8 cellular contexts compared by ENCODE assay signal in the genomic region with DNA sequence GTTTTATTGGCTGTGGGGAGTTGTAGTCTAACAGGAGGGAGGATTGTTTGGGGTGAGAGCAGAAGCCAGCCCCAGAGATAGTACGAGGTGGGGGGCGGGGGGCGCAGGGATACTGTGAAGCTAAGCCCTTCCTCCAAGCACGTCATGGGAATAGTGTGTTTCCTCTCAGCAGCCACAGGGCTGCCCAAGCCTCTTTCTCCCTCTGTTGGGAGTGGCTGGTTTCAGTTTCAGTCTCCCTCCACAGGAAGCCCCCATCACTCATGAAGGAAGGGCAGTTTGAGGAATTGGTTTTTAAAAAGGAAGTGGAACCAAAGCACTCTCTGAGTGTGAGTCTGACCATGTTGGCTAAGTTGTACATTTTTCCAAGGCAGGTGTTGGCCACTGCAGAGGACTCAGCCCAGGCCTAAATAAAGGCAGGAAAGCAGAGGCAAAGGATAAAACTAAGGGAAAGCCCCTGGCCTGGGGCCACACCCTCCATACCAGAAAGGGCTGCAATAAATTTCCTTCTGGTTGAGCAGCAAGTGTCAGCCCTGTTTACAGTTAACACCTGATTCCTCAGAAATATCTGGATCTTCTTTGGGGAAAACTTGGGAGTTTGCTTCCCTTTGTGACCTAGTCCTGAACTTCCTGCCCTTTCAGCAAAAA. TPM values are rescaled to one million over a fixed set of nuclear protein-coding genes. Genes with fewer than 3 reads are reported as not detected.
DNase-seq lines count a peak whose midpoint lies in the region; ATAC-seq, FAIRE-seq and TF ChIP-seq lines count a peak whose summit lies in the region.

No MANE protein-coding gene starts in this region.

- no TSS peak for BruUV-seq in HepG2 (replicated peaks; lab: Mats Ljungman, UMichigan)

- no peak for FAIRE-seq in HepG2 (lab: Jason Lieb, UNC)

- in situ Hi-C loops in HepG2 (cut with HindIII; ENCODE audit: extremely low pct_ligation_motif_present, low pct_unique_long_range_greater_than_20kb), result loop anchor here (5.0 kb wide), 1 partner anchor 188 kb away; no protein-coding TSS in a partner anchor

- WGBS in HepG2 (ENCODE audit: low lambda C conversion rate), result 87% methylated on average over 4 of the region's 4 CpGs

- H3K9ac ChIP-seq in HepG2 (ENCODE audit: insufficient read depth, low read depth, low read length), result no peak overlapping the region

- no peak overlapping the region for H2AFZ ChIP-seq in HepG2 (ENCODE audit: low read length)

- no peak for TF ChIP-seq POLR2A in HepG2 (IDR thresholded peaks at IDR 0.05; ENCODE audit: insufficient read depth in 1 of 2, low read depth in 2 of 2, low read length in 2 of 2)

- TF ChIP-seq CTCF in HepG2 (CRISPR knock-in tag; IDR thresholded peaks at IDR 0.05), result no peak

- no peaks in the 10 kb centered on the region; a peak in 1 of 5 replicates for H3K27me3 ChIP-seq in HepG2 (ENCODE audit: control insufficient read depth in 1 of 2, insufficient read depth in 2 of 2, low read length in 2 of 2)

- no peak for TF ChIP-seq EP300 in HepG2 (IDR thresholded peaks at IDR 0.05; ENCODE audit: low read depth in 2 of 2, low read length in 2 of 2)
- no peak for TF ChIP-seq EP300 in HepG2 (CRISPR knock-in tag; IDR thresholded peaks at IDR 0.05; ENCODE audit: borderline replicate concordance)

- peaks cover 27% of the 10 kb centered on the region for H3K79me2 ChIP-seq in HepG2 (ENCODE audit: insufficient read depth, low read length)

- no peak overlapping the region for H3K4me3 ChIP-seq in HepG2 (replicated peaks in 1 of 3; ENCODE audit: insufficient read depth in 1 of 3, low read depth in 2 of 3, low read length in 3 of 3)

- peak overlapping the region; percentile 66 to 69 for H3K4me3 Mint-ChIP-seq in stimulated activated naive B cell treated with anti-CD40 and anti-IgM and Interleukin-4, amounts not matched to agents 10 μg/mL and 1 μg/mL and 100 μg/mL, for 72 hours

- no peak for TF ChIP-seq RAD21 in HepG2 (CRISPR knock-in tag; IDR thresholded peaks at IDR 0.05)

- intact Hi-C loops in HepG2 (cut with micrococcal nuclease; ENCODE audit: unreplicated experiment), result no loop called here

- DNase-seq in activated CD8-positive, alpha-beta memory T cell treated with anti-CD3 and anti-CD28 coated beads for 4 hours (ENCODE audit: low read depth in 2 of 2), result peak; percentile 50 to 55
- no peak for DNase-seq in activated CD8-positive, alpha-beta memory T cell treated with anti-CD3 and anti-CD28 coated beads, Interleukin-2, amount 50 U/mL, for 48 hours
- DNase-seq in T-helper 1 cell (peak in 4 of 5 donors; percentile 43 to 65 (median 56)), HepG2 (ENCODE audit: low spot score) (no peak), NCI-H146 (lab: John Stamatoyannopoulos, UW) (no peak)
- DNase-seq in central memory CD4-positive, alpha-beta T cell, result peak; percentile 65
- peak; percentile 74 for DNase-seq in stimulated activated naive B cell treated with anti-CD40 and anti-IgM and Interleukin-4, amounts not matched to agents 10 μg/mL and 1 μg/mL and 100 μg/mL, for 72 hours

- H4K20me1 ChIP-seq in HepG2 (ENCODE audit: insufficient read depth, low read length), result peaks cover 13% of the 10 kb centered on the region

- H3K27me3 Mint-ChIP-seq in stimulated activated naive B cell treated with anti-CD40 and anti-IgM and Interleukin-4, amounts not matched to agents 10 μg/mL and 1 μg/mL and 100 μg/mL, for 72 hours, result no peaks in the 10 kb centered on the region

- no peak overlapping the region for H3K27ac ChIP-seq in HepG2 (ENCODE audit: extremely low read length, insufficient read depth, low read length)

- no peak overlapping the region for H3K4me2 ChIP-seq in HepG2 (ENCODE audit: low read depth, low read length)

- POLR2A ChIA-PET in HepG2 (lab: Yijun Ruan, JAX), result no interaction called here

- H3K9me3 ChIP-seq in HepG2 (ENCODE audit: low read length), result no peaks in the 10 kb centered on the region

- ATAC-seq in HG03442 (IDR thresholded peaks at IDR 0.05; ENCODE audit: unreplicated experiment), result peak; percentile 35
- ATAC-seq in HepG2, result no peak
- ATAC-seq in stimulated activated naive B cell treated with anti-CD40 and anti-IgM and Interleukin-4, amounts not matched to agents 10 μg/mL and 1 μg/mL and 100 μg/mL, for 72 hours (replicated peaks), result peak; percentile 77

- peaks cover 22 to 51% of the 10 kb centered on the region in 2 donors for H3K36me3 Mint-ChIP-seq in stimulated activated naive B cell treated with anti-CD40 and anti-IgM and Interleukin-4, amounts not matched to agents 10 μg/mL and 1 μg/mL and 100 μg/mL, for 72 hours

- H3K4me1 ChIP-seq in HepG2 (ENCODE audit: insufficient read depth, low read length), result peaks cover 30% of the 10 kb centered on the region

- peaks cover 60 to 81% of the 10 kb centered on the region in 2 donors for H3K4me1 Mint-ChIP-seq in stimulated activated naive B cell treated with anti-CD40 and anti-IgM and Interleukin-4, amounts not matched to agents 10 μg/mL and 1 μg/mL and 100 μg/mL, for 72 hours

- CTCF ChIA-PET in HepG2 (lab: Yijun Ruan, JAX; ENCODE audit: low intra/inter-chr PET ratio, low total read pairs), result no interaction called here

- H3K27ac Mint-ChIP-seq in stimulated activated naive B cell treated with anti-CD40 and anti-IgM and Interleukin-4, amounts not matched to agents 10 μg/mL and 1 μg/mL and 100 μg/mL, for 72 hours, result peak overlapping the region; percentile 92

- H3K9me3 Mint-ChIP-seq in stimulated activated naive B cell treated with anti-CD40 and anti-IgM and Interleukin-4, amounts not matched to agents 10 μg/mL and 1 μg/mL and 100 μg/mL, for 72 hours, result no peaks in the 10 kb centered on the region

- peaks cover 0 to 14% of the 10 kb centered on the region in 2 experiments; a peak in 3 of 5 replicates for H3K36me3 ChIP-seq in HepG2 (replicated peaks in 1 of 2; ENCODE audit: control insufficient read depth in 1 of 2, insufficient read depth in 2 of 2, low read length in 2 of 2)

RNA-seq across cellular contexts. Expression of a gene that starts 3.2 kb away (rescaled TPM):
- total RNA-seq in HepG2 (2016; rRNA removed; fragmentation: Illumina TruSeq; extraction: Trizol), result 15.4 and 22.9 TPM in 2 replicates
- 6.4 and 11.5 TPM in 2 replicates for total RNA-seq in HepG2 (2016; cell fraction: cytosol; rRNA removed; fragmentation: Illumina TruSeq; extraction: Trizol; ENCODE audit: low read depth)
- 15.3 and 23.6 TPM in 2 replicates for total RNA-seq in HepG2 (2016; cell fraction: insoluble cytoplasmic fraction; rRNA removed; fragmentation: Illumina TruSeq; extraction: Trizol)
- total RNA-seq in HepG2 (2016; cell fraction: membrane; rRNA removed; fragmentation: Illumina TruSeq; extraction: Trizol), result 13.3 and 16.0 TPM in 2 replicates
- total RNA-seq in HepG2 (2016; cell fraction: nucleus; rRNA removed; fragmentation: Illumina TruSeq; extraction: Trizol), result 24.2 and 30.2 TPM in 2 replicates
- 63.7 and 74.5 TPM in 2 replicates for polyA plus RNA-seq in HepG2 (2011; rRNA removed)
- 41.9 and 60.6 TPM in 2 replicates for polyA plus RNA-seq in HepG2 (2011; cell fraction: cytosol; rRNA removed)
- polyA plus RNA-seq in HepG2 (2011; cell fraction: nucleus; rRNA removed), result 332 and 383 TPM in 2 replicates
- 28.5 and 30.3 TPM in 2 replicates for polyA plus RNA-seq in HepG2 (2012)
- polyA plus RNA-seq in HepG2 (2016; cell fraction: cytosol; fragmentation: Illumina TruSeq; extraction: Trizol; ENCODE audit: low read depth), result 10.6 and 14.5 TPM in 2 replicates
- polyA plus RNA-seq in HepG2 (2016; cell fraction: insoluble cytoplasmic fraction; fragmentation: Illumina TruSeq; extraction: Trizol; ENCODE audit: low read depth), result 24.0 and 24.9 TPM in 2 replicates
- 15.6 and 19.9 TPM in 2 replicates for polyA plus RNA-seq in HepG2 (2016; cell fraction: membrane; fragmentation: Illumina TruSeq; extraction: Trizol; ENCODE audit: low read depth)
- polyA plus RNA-seq in HepG2 (2016; cell fraction: nucleus; fragmentation: Illumina TruSeq; extraction: Trizol; ENCODE audit: insufficient read depth, low read depth), result 93.8 and 96.1 TPM in 2 replicates
- polyA minus RNA-seq in HepG2 (2011; rRNA and poly(A)+ RNA removed; ENCODE audit: low replicate concordance), result 7.4 and 16.0 TPM in 2 replicates
- polyA minus RNA-seq in HepG2 (2011; cell fraction: cytosol; rRNA and poly(A)+ RNA removed), result 5.2 and 5.7 TPM in 2 replicates
- polyA minus RNA-seq in HepG2 (2011; cell fraction: nucleus; rRNA and poly(A)+ RNA removed), result 21.3 and 23.3 TPM in 2 replicates

RNA-seq across cellular contexts. Expression of a gene that starts 3.2 kb away (rescaled TPM):
- total RNA-seq in HepG2 (2016; rRNA removed; fragmentation: Illumina TruSeq; extraction: Trizol), result 239 and 271 TPM in 2 replicates
- total RNA-seq in HepG2 (2016; cell fraction: cytosol; rRNA removed; fragmentation: Illumina TruSeq; extraction: Trizol; ENCODE audit: low read depth), result 772 and 890 TPM in 2 replicates
- 220 and 264 TPM in 2 replicates for total RNA-seq in HepG2 (2016; cell fraction: insoluble cytoplasmic fraction; rRNA removed; fragmentation: Illumina TruSeq; extraction: Trizol)
- 708 and 781 TPM in 2 replicates for total RNA-seq in HepG2 (2016; cell fraction: membrane; rRNA removed; fragmentation: Illumina TruSeq; extraction: Trizol)
- total RNA-seq in HepG2 (2016; cell fraction: nucleus; rRNA removed; fragmentation: Illumina TruSeq; extraction: Trizol), result 90.3 and 98.5 TPM in 2 replicates
- polyA plus RNA-seq in HepG2 (2011; rRNA removed), result 228 and 250 TPM in 2 replicates
- 212 and 323 TPM in 2 replicates for polyA plus RNA-seq in HepG2 (2011; cell fraction: cytosol; rRNA removed)
- polyA plus RNA-seq in HepG2 (2011; cell fraction: nucleus; rRNA removed), result 85.7 and 87.5 TPM in 2 replicates
- 91.2 and 111 TPM in 2 replicates for polyA plus RNA-seq in HepG2 (2012)
- 1,341 and 1,562 TPM in 2 replicates for polyA plus RNA-seq in HepG2 (2016; cell fraction: cytosol; fragmentation: Illumina TruSeq; extraction: Trizol; ENCODE audit: low read depth)
- 353 and 387 TPM in 2 replicates for polyA plus RNA-seq in HepG2 (2016; cell fraction: insoluble cytoplasmic fraction; fragmentation: Illumina TruSeq; extraction: Trizol; ENCODE audit: low read depth)
- 984 and 1,090 TPM in 2 replicates for polyA plus RNA-seq in HepG2 (2016; cell fraction: membrane; fragmentation: Illumina TruSeq; extraction: Trizol; ENCODE audit: low read depth)
- 258 and 277 TPM in 2 replicates for polyA plus RNA-seq in HepG2 (2016; cell fraction: nucleus; fragmentation: Illumina TruSeq; extraction: Trizol; ENCODE audit: insufficient read depth, low read depth)
- 103 and 232 TPM in 2 replicates for polyA minus RNA-seq in HepG2 (2011; rRNA and poly(A)+ RNA removed; ENCODE audit: low replicate concordance)
- polyA minus RNA-seq in HepG2 (2011; cell fraction: cytosol; rRNA and poly(A)+ RNA removed), result 61.2 and 64.5 TPM in 2 replicates
- 30.1 and 34.2 TPM in 2 replicates for polyA minus RNA-seq in HepG2 (2011; cell fraction: nucleus; rRNA and poly(A)+ RNA removed)

RNA-seq across cellular contexts. Expression of a gene that starts 11.3 kb away (rescaled TPM):
- 9.9 and 12.8 TPM in 2 replicates for total RNA-seq in HepG2 (2016; rRNA removed; fragmentation: Illumina TruSeq; extraction: Trizol)
- total RNA-seq in HepG2 (2016; cell fraction: cytosol; rRNA removed; fragmentation: Illumina TruSeq; extraction: Trizol; ENCODE audit: low read depth), result 6.1 and 6.8 TPM in 2 replicates
- 11.7 and 11.8 TPM in 2 replicates for total RNA-seq in HepG2 (2016; cell fraction: insoluble cytoplasmic fraction; rRNA removed; fragmentation: Illumina TruSeq; extraction: Trizol)
- total RNA-seq in HepG2 (2016; cell fraction: membrane; rRNA removed; fragmentation: Illumina TruSeq; extraction: Trizol), result 6.6 TPM in 2 replicates
- 10.4 and 14.3 TPM in 2 replicates for total RNA-seq in HepG2 (2016; cell fraction: nucleus; rRNA removed; fragmentation: Illumina TruSeq; extraction: Trizol)
- 10.5 and 11.2 TPM in 2 replicates for polyA plus RNA-seq in HepG2 (2011; rRNA removed)
- polyA plus RNA-seq in HepG2 (2011; cell fraction: cytosol; rRNA removed), result 6.0 and 15.2 TPM in 2 replicates
- 68.6 and 87.5 TPM in 2 replicates for polyA plus RNA-seq in HepG2 (2011; cell fraction: nucleus; rRNA removed)
- 4.6 and 6.6 TPM in 2 replicates for polyA plus RNA-seq in HepG2 (2012)
- 4.5 and 5.4 TPM in 2 replicates for polyA plus RNA-seq in HepG2 (2016; cell fraction: cytosol; fragmentation: Illumina TruSeq; extraction: Trizol; ENCODE audit: low read depth)
- 8.2 and 10.7 TPM in 2 replicates for polyA plus RNA-seq in HepG2 (2016; cell fraction: insoluble cytoplasmic fraction; fragmentation: Illumina TruSeq; extraction: Trizol; ENCODE audit: low read depth)
- 5.8 and 5.9 TPM in 2 replicates for polyA plus RNA-seq in HepG2 (2016; cell fraction: membrane; fragmentation: Illumina TruSeq; extraction: Trizol; ENCODE audit: low read depth)
- polyA plus RNA-seq in HepG2 (2016; cell fraction: nucleus; fragmentation: Illumina TruSeq; extraction: Trizol; ENCODE audit: insufficient read depth, low read depth), result 28.9 and 39.4 TPM in 2 replicates
- polyA minus RNA-seq in HepG2 (2011; rRNA and poly(A)+ RNA removed; ENCODE audit: low replicate concordance), result 8.1 and 15.6 TPM in 2 replicates
- 4.1 and 5.1 TPM in 2 replicates for polyA minus RNA-seq in HepG2 (2011; cell fraction: cytosol; rRNA and poly(A)+ RNA removed)
- 8.7 and 9.7 TPM in 2 replicates for polyA minus RNA-seq in HepG2 (2011; cell fraction: nucleus; rRNA and poly(A)+ RNA removed)

RNA-seq across cellular contexts. Expression of a gene that starts 51.1 kb away (rescaled TPM):
- 94.5 and 191 TPM in 2 replicates for total RNA-seq in HepG2 (2016; rRNA removed; fragmentation: Illumina TruSeq; extraction: Trizol)
- 72.5 and 74.4 TPM in 2 replicates for total RNA-seq in HepG2 (2016; cell fraction: cytosol; rRNA removed; fragmentation: Illumina TruSeq; extraction: Trizol; ENCODE audit: low read depth)
- 86.8 and 210 TPM in 2 replicates for total RNA-seq in HepG2 (2016; cell fraction: insoluble cytoplasmic fraction; rRNA removed; fragmentation: Illumina TruSeq; extraction: Trizol)
- 109 and 128 TPM in 2 replicates for total RNA-seq in HepG2 (2016; cell fraction: membrane; rRNA removed; fragmentation: Illumina TruSeq; extraction: Trizol)
- total RNA-seq in HepG2 (2016; cell fraction: nucleus; rRNA removed; fragmentation: Illumina TruSeq; extraction: Trizol), result 152 and 179 TPM in 2 replicates
- polyA plus RNA-seq in HepG2 (2011; rRNA removed), result 193 and 197 TPM in 2 replicates
- polyA plus RNA-seq in HepG2 (2011; cell fraction: cytosol; rRNA removed), result 220 and 352 TPM in 2 replicates
- 256 and 281 TPM in 2 replicates for polyA plus RNA-seq in HepG2 (2011; cell fraction: nucleus; rRNA removed)
- 71.8 and 108 TPM in 2 replicates for polyA plus RNA-seq in HepG2 (2012)
- polyA plus RNA-seq in HepG2 (2016; cell fraction: cytosol; fragmentation: Illumina TruSeq; extraction: Trizol; ENCODE audit: low read depth), result 82.2 and 93.0 TPM in 2 replicates
- 90.8 and 112 TPM in 2 replicates for polyA plus RNA-seq in HepG2 (2016; cell fraction: insoluble cytoplasmic fraction; fragmentation: Illumina TruSeq; extraction: Trizol; ENCODE audit: low read depth)
- 103 and 135 TPM in 2 replicates for polyA plus RNA-seq in HepG2 (2016; cell fraction: membrane; fragmentation: Illumina TruSeq; extraction: Trizol; ENCODE audit: low read depth)
- polyA plus RNA-seq in HepG2 (2016; cell fraction: nucleus; fragmentation: Illumina TruSeq; extraction: Trizol; ENCODE audit: insufficient read depth, low read depth), result 241 and 283 TPM in 2 replicates
- 353 and 575 TPM in 2 replicates for polyA minus RNA-seq in HepG2 (2011; rRNA and poly(A)+ RNA removed; ENCODE audit: low replicate concordance)
- 147 and 182 TPM in 2 replicates for polyA minus RNA-seq in HepG2 (2011; cell fraction: cytosol; rRNA and poly(A)+ RNA removed)
- 87.0 and 96.2 TPM in 2 replicates for polyA minus RNA-seq in HepG2 (2011; cell fraction: nucleus; rRNA and poly(A)+ RNA removed)

RNA-seq across cellular contexts. Expression of a gene that starts 57.4 kb away (rescaled TPM):
- total RNA-seq in HepG2 (2016; rRNA removed; fragmentation: Illumina TruSeq; extraction: Trizol), result 10.7 and 11.1 TPM in 2 replicates
- 15.3 and 15.8 TPM in 2 replicates for total RNA-seq in HepG2 (2016; cell fraction: cytosol; rRNA removed; fragmentation: Illumina TruSeq; extraction: Trizol; ENCODE audit: low read depth)
- 7.2 and 12.8 TPM in 2 replicates for total RNA-seq in HepG2 (2016; cell fraction: insoluble cytoplasmic fraction; rRNA removed; fragmentation: Illumina TruSeq; extraction: Trizol)
- total RNA-seq in HepG2 (2016; cell fraction: membrane; rRNA removed; fragmentation: Illumina TruSeq; extraction: Trizol), result 15.5 and 16.6 TPM in 2 replicates
- total RNA-seq in HepG2 (2016; cell fraction: nucleus; rRNA removed; fragmentation: Illumina TruSeq; extraction: Trizol), result 7.6 and 9.6 TPM in 2 replicates
- 17.2 and 27.9 TPM in 2 replicates for polyA plus RNA-seq in HepG2 (2011; rRNA removed)
- 20.3 and 35.1 TPM in 2 replicates for polyA plus RNA-seq in HepG2 (2011; cell fraction: cytosol; rRNA removed)
- polyA plus RNA-seq in HepG2 (2011; cell fraction: nucleus; rRNA removed), result 48.0 and 49.7 TPM in 2 replicates
- polyA plus RNA-seq in HepG2 (2012), result 9.3 and 16.2 TPM in 2 replicates
- polyA plus RNA-seq in HepG2 (2016; cell fraction: cytosol; fragmentation: Illumina TruSeq; extraction: Trizol; ENCODE audit: low read depth), result 11.0 and 13.5 TPM in 2 replicates
- 14.8 and 16.5 TPM in 2 replicates for polyA plus RNA-seq in HepG2 (2016; cell fraction: insoluble cytoplasmic fraction; fragmentation: Illumina TruSeq; extraction: Trizol; ENCODE audit: low read depth)
- polyA plus RNA-seq in HepG2 (2016; cell fraction: membrane; fragmentation: Illumina TruSeq; extraction: Trizol; ENCODE audit: low read depth), result 11.0 and 11.4 TPM in 2 replicates
- 19.6 TPM in 2 replicates for polyA plus RNA-seq in HepG2 (2016; cell fraction: nucleus; fragmentation: Illumina TruSeq; extraction: Trizol; ENCODE audit: insufficient read depth, low read depth)
- 0.82 and 20.7 TPM in 2 replicates for polyA minus RNA-seq in HepG2 (2011; rRNA and poly(A)+ RNA removed; ENCODE audit: low replicate concordance)
- polyA minus RNA-seq in HepG2 (2011; cell fraction: cytosol; rRNA and poly(A)+ RNA removed), result 7.2 and 9.7 TPM in 2 replicates
- polyA minus RNA-seq in HepG2 (2011; cell fraction: nucleus; rRNA and poly(A)+ RNA removed), result 10.6 and 12.8 TPM in 2 replicates

Comparison
In these comparisons a context has a peak if more than half of its experiments do, and no peak if none do; other contexts are left out.
1. DNase-seq: peak in activated CD8-positive, alpha-beta memory T cell treated with anti-CD3 and anti-CD28 coated beads for 4 hours (2 of 2), T-helper 1 cell (4 of 5), central memory CD4-positive, alpha-beta T cell (single experiment) and stimulated activated naive B cell treated with anti-CD40 and anti-IgM and Interleukin-4, amounts not matched to agents 10 μg/mL and 1 μg/mL and 100 μg/mL, for 72 hours (single experiment); none in activated CD8-positive, alpha-beta memory T cell treated with anti-CD3 and anti-CD28 coated beads, Interleukin-2, amount 50 U/mL, for 48 hours (single experiment), HepG2 (single experiment) and NCI-H146 (single experiment).